Comparison of ENCODE assay signal across 26 cellular contexts in genomic region chr2:39757156-39757555, GRCh38. TPM values are rescaled to one million over a fixed set of nuclear protein-coding genes. Genes with fewer than 3 reads are reported as not detected.
A peak's percentile ranks its signal among the peaks of the same experiment; 100 is the strongest.
DNase-seq lines count a peak whose midpoint lies in the region; ATAC-seq, FAIRE-seq and TF ChIP-seq lines count a peak whose summit lies in the region.
"Had no signal": no experiment of that assay in that cellular context is flagged by ENCODE, and none has a peak within 500 bp of the region (broad histone marks: within the 10 kb centered on the region; RNA-seq: fewer than 3 reads in every experiment).

No MANE protein-coding gene starts in this region.

- H3F3A ChIP-seq in smooth muscle cell (ENCODE audit: low read depth), result no peaks in the 10 kb centered on the region

- peak overlapping the region; percentile 15 for H3K27ac Mint-ChIP-seq in stimulated activated naive B cell treated with anti-CD40 and anti-IgM and Interleukin-4, amounts not matched to agents 10 μg/mL and 1 μg/mL and 100 μg/mL, for 72 hours
- H3K27ac Mint-ChIP-seq: CD4-positive, alpha-beta T cell; GM23338; H9 had no signal

- CTCF ChIA-PET in IMR-90 (lab: Yijun Ruan, JAX), result no interaction called here

- WGBS in IMR-90 (ENCODE audit: extremely low coverage in 2 of 2, insufficient read length in 1 of 2), 2 experiments, result no CpG with 5 or more reads among the region's 4 CpGs
- 99% methylated on average over 4 of the region's 4 CpGs for WGBS in smooth muscle cell (ENCODE audit: low lambda C conversion rate)

- no peaks in the 10 kb centered on the region for H3K79me2 ChIP-seq in smooth muscle cell (ENCODE audit: low read depth)

- no peak for ATAC-seq in IMR-90 (ENCODE audit: low read depth)
- no peak for ATAC-seq in stimulated activated naive B cell treated with anti-CD40 and anti-IgM and Interleukin-4, amounts not matched to agents 10 μg/mL and 1 μg/mL and 100 μg/mL, for 72 hours (replicated peaks)
- ATAC-seq: A549, GM23338, HCT116 had no signal

- H3K4me1 ChIP-seq in IMR-90 (ENCODE audit: control insufficient read depth, insufficient read depth, low read length), result peaks cover 2% of the 10 kb centered on the region
- no peaks in the 10 kb centered on the region for H3K4me1 ChIP-seq in smooth muscle cell (ENCODE audit: low read depth)
- H3K4me1 ChIP-seq: A549, BE2C had no signal

- no peak overlapping the region for H4K5ac ChIP-seq in IMR-90 (ENCODE audit: low read depth, low read length)

- DNase-seq in GM12891 (ENCODE audit: insufficient read length, low spot score), result no peak
- DNase-seq in IMR-90, result no peak
- DNase-seq in cerebellar cortex (ENCODE audit: low spot score), result peak; percentile 71
- DNase-seq in stimulated activated naive B cell treated with anti-CD40 and anti-IgM and Interleukin-4, amounts not matched to agents 10 μg/mL and 1 μg/mL and 100 μg/mL, for 72 hours, result no peak
- DNase-seq in smooth muscle cell (lab: John Stamatoyannopoulos, UW; ENCODE audit: unreplicated experiment), result no peak
- DNase-seq in LoVo (ENCODE audit: low spot score), result no peak
- no peak for DNase-seq in T-helper 2 cell
- DNase-seq in stimulated activated CD4-positive, alpha-beta T cell treated with anti-CD3 and anti-CD28 coated beads, Interleukin-4, amount 100 ng/mL, for 1 hour, result no peak
- DNase-seq: 8988T; ACHN; AML-193; BE2C; CD4-positive, alpha-beta T cell; CD8-positive, alpha-beta memory T cell; DMS 273 treated with DMSO at 0.1 percent for 48 hours; DMS79; EL; GF-D8; H9 had no signal

- peaks cover 29% of the 10 kb centered on the region for H3K36me3 ChIP-seq in IMR-90 (ENCODE audit: control insufficient read depth, insufficient read depth, low read length)
- H3K36me3 ChIP-seq in smooth muscle cell (ENCODE audit: low read depth), result peaks cover 33% of the 10 kb centered on the region

- peak overlapping the region; percentile 21; the same call in 1 of the 2 replicates for H3K14ac ChIP-seq in IMR-90 (replicated peaks; ENCODE audit: low read depth, low read length)

- no peak overlapping the region for H3K4me3 Mint-ChIP-seq in stimulated activated naive B cell treated with anti-CD40 and anti-IgM and Interleukin-4, amounts not matched to agents 10 μg/mL and 1 μg/mL and 100 μg/mL, for 72 hours
- H3K4me3 Mint-ChIP-seq: CD14-positive monocyte; CD4-positive, alpha-beta T cell; CD8-positive, alpha-beta memory T cell; GM23338; H9 had no signal

- peaks cover 8% of the 10 kb centered on the region; the same call in 1 of the 2 replicates for H3K9me1 ChIP-seq in IMR-90 (ENCODE audit: insufficient read depth, low read length)

- no peaks in the 10 kb centered on the region for H3K27me3 Mint-ChIP-seq in stimulated activated naive B cell treated with anti-CD40 and anti-IgM and Interleukin-4, amounts not matched to agents 10 μg/mL and 1 μg/mL and 100 μg/mL, for 72 hours
- H3K27me3 Mint-ChIP-seq: CD4-positive, alpha-beta T cell; CD8-positive, alpha-beta memory T cell had no signal

- no peak overlapping the region for H2AK5ac ChIP-seq in IMR-90 (ENCODE audit: low read depth, low read length)

- no peak for TF ChIP-seq RAD21 in IMR-90 (IDR thresholded peaks at IDR 0.05; ENCODE audit: low read length)

- H2AK9ac ChIP-seq in IMR-90 (replicated peaks; ENCODE audit: low read depth, low read length, poor library complexity), result no peak overlapping the region

- no peak overlapping the region for H4K8ac ChIP-seq in IMR-90 (ENCODE audit: low read depth in 2 of 2, low read length in 2 of 2)

- no peak overlapping the region for H3K23ac ChIP-seq in IMR-90 (ENCODE audit: low read depth, low read length)

- POLR2A ChIA-PET in IMR-90 (lab: Charles Lee; ENCODE audit: unreplicated experiment), result no interaction called here

- intact Hi-C loops in IMR-90 (cut with micrococcal nuclease), result no loop called here

- H3K18ac ChIP-seq in IMR-90 (ENCODE audit: low read depth, low read length), result no peak overlapping the region

- no peak overlapping the region for H2BK20ac ChIP-seq in IMR-90 (ENCODE audit: low read depth, low read length)

- H3K4me1 Mint-ChIP-seq in stimulated activated naive B cell treated with anti-CD40 and anti-IgM and Interleukin-4, amounts not matched to agents 10 μg/mL and 1 μg/mL and 100 μg/mL, for 72 hours, result peaks cover 0 to 1% of the 10 kb centered on the region in 2 donors
- H3K4me1 Mint-ChIP-seq: GM23338 had no signal

- BruUV-seq in IMR-90 (replicated peaks; lab: Mats Ljungman, UMichigan), result no TSS peak

- no peak overlapping the region for H2BK15ac ChIP-seq in IMR-90 (ENCODE audit: low read depth, low read length)

- H3K9me3 Mint-ChIP-seq in stimulated activated naive B cell treated with anti-CD40 and anti-IgM and Interleukin-4, amounts not matched to agents 10 μg/mL and 1 μg/mL and 100 μg/mL, for 72 hours, result no peaks in the 10 kb centered on the region
- H3K9me3 Mint-ChIP-seq: CD14-positive monocyte; CD4-positive, alpha-beta T cell; CD8-positive, alpha-beta memory T cell; GM23338; H9 had no signal

- H3K27me3 ChIP-seq in IMR-90 (ENCODE audit: control insufficient read depth, insufficient read depth, low read length) (no peaks in the 10 kb centered on the region), smooth muscle cell (ENCODE audit: low read depth) (no peaks in the 10 kb centered on the region)
- H3K27me3 ChIP-seq: BE2C; BLaER1 treated with 17β-estradiol and CSF1 and Interleukin-3, amounts not matched to agents 10 nM and 100 nM had no signal

- peak; percentile 16 for FAIRE-seq in GM12891 (lab: Jason Lieb, UNC)
- FAIRE-seq: A549, D721Med, GM12892 had no signal

- H2BK5ac ChIP-seq in IMR-90 (ENCODE audit: low read depth, low read length, poor library complexity, severe bottlenecking), result no peak overlapping the region

- no peak overlapping the region for H3K4ac ChIP-seq in IMR-90 (ENCODE audit: low read depth, low read length)

- dilution Hi-C loops in IMR-90 (cut with HindIII; ENCODE audit: low sequenced_read_pairs, unreplicated experiment), result no loop called here

- H4K91ac ChIP-seq in IMR-90 (ENCODE audit: insufficient read depth, low read depth, low read length), result no peak overlapping the region

- TF ChIP-seq CTCF in IMR-90 (conservative IDR thresholded peaks at IDR 0.05; ENCODE audit: low read depth, low read length) (no peak), smooth muscle cell (IDR thresholded peaks at IDR 0.05; ENCODE audit: borderline replicate concordance, insufficient read depth, poor library complexity, severe bottlenecking) (no peak)

- H3K9ac ChIP-seq in IMR-90 (ENCODE audit: low read depth, low read length), result no peak overlapping the region
- H3K9ac ChIP-seq in smooth muscle cell (ENCODE audit: low read depth), result no peak overlapping the region
- H3K9ac ChIP-seq: BLaER1 treated with 17β-estradiol and CSF1 and Interleukin-3, amounts not matched to agents 10 nM and 100 nM had no signal

- no peaks in the 10 kb centered on the region for H3K9me3 ChIP-seq in IMR-90 (ENCODE audit: control insufficient read depth, insufficient read depth, low read length)
- no peaks in the 10 kb centered on the region for H3K9me3 ChIP-seq in smooth muscle cell (replicated peaks; ENCODE audit: low read depth)
- H3K9me3 ChIP-seq: A549; BE2C; BLaER1 treated with 17β-estradiol and CSF1 and Interleukin-3, amounts not matched to agents 10 nM and 100 nM had no signal

- no peak for TF ChIP-seq POLR2A in GM12891 (IDR thresholded peaks at IDR 0.05; ENCODE audit: low read depth, low read length)
- TF ChIP-seq POLR2A in IMR-90 (IDR thresholded peaks at IDR 0.05; ENCODE audit: low read depth, low read length), result no peak

- no peak overlapping the region for H3K4me2 ChIP-seq in IMR-90 (ENCODE audit: low read depth, low read length)
- H3K4me2 ChIP-seq in smooth muscle cell, result no peak overlapping the region
- H3K4me2 ChIP-seq: A549; BLaER1 treated with 17β-estradiol and CSF1 and Interleukin-3, amounts not matched to agents 10 nM and 100 nM; GM23338 had no signal

- H3K27ac ChIP-seq in IMR-90 (ENCODE audit: insufficient read depth, low read length) (no peak overlapping the region), smooth muscle cell (ENCODE audit: low read depth) (no peak overlapping the region)
- H3K27ac ChIP-seq: A549; BLaER1 treated with 17β-estradiol and CSF1 and Interleukin-3, amounts not matched to agents 10 nM and 100 nM had no signal

- in situ Hi-C loops in IMR-90 (cut with MboI; ENCODE audit: low sequenced_read_pairs), result no loop called here

- H3K56ac ChIP-seq in IMR-90 (ENCODE audit: extremely low read depth, insufficient read depth, low read length), result no peak overlapping the region

- H3K4me3 ChIP-seq in IMR-90 (ENCODE audit: insufficient read depth, low read depth, low read length), result no peak overlapping the region
- no peak overlapping the region for H3K4me3 ChIP-seq in smooth muscle cell
- H3K4me3 ChIP-seq: A549; BLaER1 treated with 17β-estradiol and CSF1 and Interleukin-3, amounts not matched to agents 10 nM and 100 nM; GM23338 had no signal

- no peak overlapping the region for H2BK120ac ChIP-seq in IMR-90 (ENCODE audit: low read depth, low read length)

- peaks cover 4 to 30% of the 10 kb centered on the region in 2 experiments for H3K79me1 ChIP-seq in IMR-90 (ENCODE audit: low read depth in 1 of 2, low read length in 2 of 2)

- H2AFZ ChIP-seq in IMR-90 (replicated peaks; ENCODE audit: low read length, poor library complexity), result peak overlapping the region; percentile 68
- H2AFZ ChIP-seq in smooth muscle cell (ENCODE audit: low read depth), result no peak overlapping the region
- H2AFZ ChIP-seq: GM23338 had no signal

- H3K36me3 Mint-ChIP-seq in stimulated activated naive B cell treated with anti-CD40 and anti-IgM and Interleukin-4, amounts not matched to agents 10 μg/mL and 1 μg/mL and 100 μg/mL, for 72 hours, result peaks cover 39 to 51% of the 10 kb centered on the region in 2 donors

- H4K20me1 ChIP-seq in IMR-90 (ENCODE audit: insufficient read depth, low read length), result no peaks in the 10 kb centered on the region
- H4K20me1 ChIP-seq in smooth muscle cell (ENCODE audit: low read depth), result no peaks in the 10 kb centered on the region

TF ChIP-seq in GM12891, 5 proteins besides CTCF, POLR2A, EP300 and RAD21:
- no peak for TF ChIP-seq SPI1 (IDR thresholded peaks at IDR 0.05; ENCODE audit: low read depth, low read length)
- no peak for TF ChIP-seq POLR2AphosphoS5 (IDR thresholded peaks at IDR 0.05; ENCODE audit: low read depth, low read length)
- no peak for TF ChIP-seq PAX5 (IDR thresholded peaks at IDR 0.05; ENCODE audit: insufficient read depth, low read length, severe bottlenecking)
- no peak for TF ChIP-seq TAF1 (IDR thresholded peaks at IDR 0.05; ENCODE audit: low read depth, low read length)

TF ChIP-seq in IMR-90, 13 proteins besides CTCF, POLR2A, EP300 and RAD21:
- no peak for TF ChIP-seq RFX5 (IDR thresholded peaks at IDR 0.05; ENCODE audit: low read depth, low read length)

RNA-seq across cellular contexts. Expression of gene THUMPD2, which starts 21.9 kb away (rescaled TPM):
- polyA plus RNA-seq in GM12891 (2012; ENCODE audit: low read depth, missing spikeins), result 7.3 TPM
- 4.8 and 5.6 TPM in 2 replicates for total RNA-seq in IMR-90 (2012; rRNA removed)
- polyA plus RNA-seq in IMR-90 (2012; rRNA removed), result 5.2 and 7.0 TPM in 2 replicates
- 1.1 and 1.5 TPM in 2 replicates for polyA plus RNA-seq in IMR-90 (2012; cell fraction: cytosol; rRNA removed)
- polyA plus RNA-seq in IMR-90 (2012; cell fraction: nucleus; rRNA removed; ENCODE audit: low replicate concordance), result 2.9 and 22.6 TPM in 2 replicates
- 18.6 and 18.8 TPM in 2 replicates for total RNA-seq in smooth muscle cell
- 13.1 and 14.5 TPM in 2 replicates for polyA plus RNA-seq in smooth muscle cell
